In genomic region chr3:25505581-25505980, GRCh38 we compare ENCODE assay signal across 4 cellular contexts.
"Had no signal": no experiment of that assay in that cellular context is flagged by ENCODE, and none has a peak within 500 bp of the region (broad histone marks: within the 10 kb centered on the region; RNA-seq: fewer than 3 reads in every experiment).

No MANE protein-coding gene starts in this region.

- H3K4me1 Mint-ChIP-seq: IgD-negative memory B cell had no signal

- H3K27ac Mint-ChIP-seq: IgD-negative memory B cell had no signal

- H3K4me3 ChIP-seq: K562 had no signal

- H3K36me3 Mint-ChIP-seq: IgD-negative memory B cell had no signal

- H3K4me3 Mint-ChIP-seq: IgD-negative memory B cell had no signal

- H3K27ac ChIP-seq: HL-60 had no signal

- DNase-seq: IMR-90 had no signal
